8 cellular contexts compared by ENCODE assay signal in genomic region chr18:8623549-8624106, GRCh38. TPM values are rescaled to one million over a fixed set of nuclear protein-coding genes. Genes with fewer than 3 reads are reported as not detected.
DNase-seq lines count a peak whose midpoint lies in the region; ATAC-seq and TF ChIP-seq lines count a peak whose summit lies in the region.

No MANE protein-coding gene starts in this region.

- TF ChIP-seq CTCF in colonic mucosa (IDR thresholded peaks at IDR 0.05) (no peak), parathyroid adenoma (IDR thresholded peaks at IDR 0.05) (no peak), nephron progenitor cell (IDR thresholded peaks at IDR 0.05) (no peak)

- H3K27me3 Mint-ChIP-seq in nephron progenitor cell (ENCODE audit: low read depth, poor library complexity): no peaks in the 10 kb centered on the region

- intact Hi-C loops in colonic mucosa (cut with DNase I): no loop called here

- H3K9me3 Mint-ChIP-seq in nephron progenitor cell: peaks cover 24% of the 10 kb centered on the region

- no peak overlapping the region for H3K4me3 ChIP-seq in colonic mucosa
- H3K4me3 ChIP-seq in parathyroid adenoma (ENCODE audit: low read depth, low read length): no peak overlapping the region

- H3K9me3 ChIP-seq in colonic mucosa: no peaks in the 10 kb centered on the region
- no peaks in the 10 kb centered on the region for H3K9me3 ChIP-seq in parathyroid adenoma (ENCODE audit: control insufficient read depth, low read length)

- H3K36me3 Mint-ChIP-seq in nephron progenitor cell (ENCODE audit: low read depth): peaks cover 69% of the 10 kb centered on the region

- H3K79me2 ChIP-seq in parathyroid adenoma: peaks cover 36% of the 10 kb centered on the region

- no peak overlapping the region for H3K27ac Mint-ChIP-seq in nephron progenitor cell

- H3K27ac ChIP-seq in colonic mucosa: no peak overlapping the region
- peak overlapping the region; percentile 8 for H3K27ac ChIP-seq in parathyroid adenoma

- H3K36me3 ChIP-seq in colonic mucosa (no peaks in the 10 kb centered on the region), parathyroid adenoma (ENCODE audit: control insufficient read depth, insufficient read depth, low read length) (no peaks in the 10 kb centered on the region)

- H3K27me3 ChIP-seq in colonic mucosa: no peaks in the 10 kb centered on the region
- no peaks in the 10 kb centered on the region for H3K27me3 ChIP-seq in parathyroid adenoma (ENCODE audit: control insufficient read depth, insufficient read depth, low read length)

- H3K4me1 ChIP-seq in colonic mucosa (peaks cover 7% of the 10 kb centered on the region), parathyroid adenoma (no peaks in the 10 kb centered on the region)

- no peak overlapping the region for H3K4me3 Mint-ChIP-seq in nephron progenitor cell

- no peak overlapping the region for H3K9ac ChIP-seq in colonic mucosa (ENCODE audit: low read depth in 2 of 2, low read length in 2 of 2)
- H3K9ac ChIP-seq in parathyroid adenoma: no peak overlapping the region

- H3K4me1 Mint-ChIP-seq in nephron progenitor cell: peaks cover 4% of the 10 kb centered on the region

- ATAC-seq in GM18502 (IDR thresholded peaks at IDR 0.05; ENCODE audit: poor library complexity, unreplicated experiment) (peak; percentile 86), GM21723 (IDR thresholded peaks at IDR 0.05; ENCODE audit: unreplicated experiment) (peak; percentile 76)

- DNase-seq in M059J (ENCODE audit: low read depth): peak; percentile 28
- peak; percentile 26 for DNase-seq in colonic mucosa
- DNase-seq in nephron progenitor cell: no peak
- no peak for DNase-seq in NCI-H1694 (lab: John Stamatoyannopoulos, UW)
- no peak for DNase-seq in stimulated activated naive CD4-positive, alpha-beta T cell treated with Interleukin-2 at 50 U/mL for 16 hours (lab: John Stamatoyannopoulos, UW)

- no peak overlapping the region for H3K4me2 ChIP-seq in parathyroid adenoma (ENCODE audit: low read length)

- no peak overlapping the region for H2AFZ ChIP-seq in parathyroid adenoma

RNA-seq across cellular contexts. Expression of gene RAB12, which starts 14.4 kb away (rescaled TPM):
- total RNA-seq in M059J (2014; rRNA removed; shearing (Covaris generic)): 75.0 and 96.1 TPM in 2 replicates
- 10 to 100 TPM; 11.2 to 19.6 TPM for total RNA-seq in colonic mucosa

Comparison
In these comparisons a context has a peak if more than half of its experiments do, and no peak if none do; other contexts are left out.
1. DNase-seq: peak in M059J (single experiment) and colonic mucosa (single experiment); none in nephron progenitor cell (single experiment), NCI-H1694 (single experiment) and stimulated activated naive CD4-positive, alpha-beta T cell treated with Interleukin-2 at 50 U/mL for 16 hours (single experiment).